In genomic region chr1:40909281-40909680, GRCh38 we compare ENCODE assay signal across 28 cellular contexts.
"Had no signal": no experiment of that assay in that cellular context is flagged by ENCODE, and none has a peak within 500 bp of the region (broad histone marks: within the 10 kb centered on the region; RNA-seq: fewer than 3 reads in every experiment).

No MANE protein-coding gene starts in this region.

- H3K27me3 ChIP-seq: hepatocyte, neural progenitor cell, neutrophil, right atrium auricular region, stomach, testis, thyroid gland, transverse colon, uterus had no signal

- DNase-seq: islet precursor cell; left ventricle myocardium inferior; mesendoderm; naive B cell; natural killer cell; nephron progenitor cell; occipital lobe; stimulated activated CD4-positive, alpha-beta T cell treated with anti-CD3 and anti-CD28 coated beads, Interleukin-12 subunit alpha, Interleukin-12 subunit beta, amount 100 ng/mL, for 4 hours; stimulated activated CD4-positive, alpha-beta T cell treated with anti-CD3 and anti-CD28 coated beads, Interleukin-15, amount 100 ng/mL, for 24 hours; stimulated activated CD4-positive, alpha-beta T cell treated with anti-CD3 and anti-CD28 coated beads, Interleukin-2, amount 100 ng/mL, for 24 hours; stimulated activated CD4-positive, alpha-beta T cell treated with anti-CD3 and anti-CD28 coated beads, Interleukin-4, amount 100 ng/mL, for 1 hour; stimulated activated naive B cell treated with anti-CD40 and anti-IgM and Interleukin-4, amounts not matched to agents 10 μg/mL and 1 μg/mL and 100 μg/mL, for 72 hours; stimulated activated naive CD8-positive, alpha-beta T cell treated with anti-CD3 and anti-CD28 coated beads, Interleukin-15, Interleukin-2, amounts not matched to agents 100 U/mL and 50 U/mL, for 24 hours; stomach; testis; thyroid gland; transverse colon; uterus had no signal

- H3K9ac ChIP-seq: neural progenitor cell, parathyroid adenoma had no signal

- H3K27ac ChIP-seq: hepatocyte, left ventricle myocardium inferior, neural progenitor cell, neutrophil, parathyroid adenoma, right atrium auricular region, skin epidermis, stomach, testis, thyroid gland, transverse colon, uterus had no signal

- H3K4me1 ChIP-seq: left ventricle myocardium inferior, neural progenitor cell, parathyroid adenoma, right atrium auricular region, thyroid gland, transverse colon, uterus had no signal

- H3K27me3 Mint-ChIP-seq: progenitor cell of endocrine pancreas had no signal

- ATAC-seq: natural killer cell; sciatic nerve; stimulated activated naive B cell treated with anti-CD40 and anti-IgM and Interleukin-4, amounts not matched to agents 10 μg/mL and 1 μg/mL and 100 μg/mL, for 72 hours; stimulated activated naive CD8-positive, alpha-beta T cell treated with anti-CD3 and anti-CD28 coated beads, Interleukin-15, Interleukin-2, amounts not matched to agents 100 U/mL and 50 U/mL, for 24 hours had no signal

- H3K36me3 ChIP-seq: left ventricle myocardium inferior, neural progenitor cell, neutrophil, right atrium auricular region, stomach, thyroid gland, transverse colon, uterus had no signal

- H3K4me3 ChIP-seq: hepatocyte, left ventricle myocardium inferior, lung, neural progenitor cell, right atrium auricular region, skin epidermis, stomach, testis, thyroid gland, transverse colon, uterus had no signal

- H2AFZ ChIP-seq: hepatocyte, neural progenitor cell, parathyroid adenoma had no signal

- H3K27ac Mint-ChIP-seq: mesothelial cell of epicardium; naive B cell; natural killer cell; nephron progenitor cell; neural progenitor cell; progenitor cell of endocrine pancreas; stimulated activated naive B cell treated with anti-CD40 and anti-IgM and Interleukin-4, amounts not matched to agents 10 μg/mL and 1 μg/mL and 100 μg/mL, for 72 hours had no signal

- H3K79me2 ChIP-seq: hepatocyte, parathyroid adenoma had no signal

- H3K36me3 Mint-ChIP-seq: mesothelial cell of epicardium; naive B cell; natural killer cell; neural progenitor cell; stimulated activated naive B cell treated with anti-CD40 and anti-IgM and Interleukin-4, amounts not matched to agents 10 μg/mL and 1 μg/mL and 100 μg/mL, for 72 hours had no signal

- H3K9me3 Mint-ChIP-seq: mesothelial cell of epicardium; naive B cell; natural killer cell; nephron progenitor cell; neural progenitor cell; stimulated activated naive B cell treated with anti-CD40 and anti-IgM and Interleukin-4, amounts not matched to agents 10 μg/mL and 1 μg/mL and 100 μg/mL, for 72 hours had no signal

- H3K4me2 ChIP-seq: hepatocyte, neural progenitor cell had no signal

- H3K4me1 Mint-ChIP-seq: naive B cell; natural killer cell; nephron progenitor cell; neural progenitor cell; stimulated activated naive B cell treated with anti-CD40 and anti-IgM and Interleukin-4, amounts not matched to agents 10 μg/mL and 1 μg/mL and 100 μg/mL, for 72 hours had no signal

- H3K4me3 Mint-ChIP-seq: mesothelial cell of epicardium; natural killer cell; nephron progenitor cell; neural progenitor cell; stimulated activated naive B cell treated with anti-CD40 and anti-IgM and Interleukin-4, amounts not matched to agents 10 μg/mL and 1 μg/mL and 100 μg/mL, for 72 hours had no signal

- H3K9me3 ChIP-seq: left ventricle myocardium inferior, neutrophil, right atrium auricular region, stomach, testis, thyroid gland, transverse colon, uterus had no signal
